In the genomic region with DNA sequence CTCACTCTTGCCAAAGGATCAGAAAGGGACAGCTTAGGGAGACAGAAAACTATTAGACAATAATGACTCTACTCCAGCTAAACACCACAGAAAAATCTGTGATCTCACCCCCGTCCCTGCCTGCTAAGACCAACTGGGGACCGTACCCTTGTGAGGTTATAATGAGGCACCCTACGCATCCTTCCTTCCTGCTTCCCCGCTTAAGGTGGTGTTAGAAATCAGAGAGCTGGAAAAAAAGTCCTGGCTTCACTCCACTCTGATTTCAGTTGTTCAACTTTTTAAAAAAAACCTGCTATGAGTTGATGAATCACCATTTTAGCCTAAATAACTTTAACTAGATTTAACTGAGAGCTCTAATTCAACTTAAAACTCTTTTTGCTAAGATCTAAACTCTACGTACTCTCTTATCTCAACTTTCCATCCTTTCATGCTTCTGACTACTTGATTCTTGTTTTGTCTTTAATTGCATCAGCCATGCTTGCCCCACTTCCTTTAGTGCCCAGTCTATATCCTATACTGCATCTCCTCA, we compare ENCODE assay signal across 13 cellular contexts. TPM values are rescaled to one million over a fixed set of nuclear protein-coding genes. Genes with fewer than 3 reads are reported as not detected.
A peak's percentile ranks its signal among the peaks of the same experiment; 100 is the strongest.
DNase-seq lines count a peak whose midpoint lies in the region; ATAC-seq and TF ChIP-seq lines count a peak whose summit lies in the region.
"Had no signal": no experiment of that assay in that cellular context is flagged by ENCODE, and none has a peak within 500 bp of the region (broad histone marks: within the 10 kb centered on the region; RNA-seq: fewer than 3 reads in every experiment).

No MANE protein-coding gene starts in this region.

- DNase-seq in activated CD4-positive, alpha-beta T cell treated with anti-CD3 and anti-CD28 coated beads for 48 hours: peak; percentile 46
- DNase-seq in activated CD4-positive, alpha-beta T cell treated with anti-CD3 and anti-CD28 coated beads, Interleukin-2, amount 50 U/mL, for 1 hour: no peak
- peak; percentile 22 for DNase-seq in Jurkat, Clone E6-1 (ENCODE audit: low read depth, low spot score)
- DNase-seq in adipocyte (ENCODE audit: low read depth): peak; percentile 56
- DNase-seq in right cardiac atrium: no peak
- no peak for DNase-seq in GM10248 (ENCODE audit: extremely low spot score)
- DNase-seq in SKM-1 treated with dmso at 0.1 percent for 144 hours (lab: John Stamatoyannopoulos, UW; ENCODE audit: unreplicated experiment): no peak
- DNase-seq: activated gamma-delta T cell treated with Interleukin-2 at 50 U/mL for 16 hours, heart left ventricle, left cardiac atrium, NCI-H1048 had no signal

- ATAC-seq in right cardiac atrium: no peak
- ATAC-seq: heart left ventricle, left cardiac atrium had no signal

- no peak overlapping the region for H3K9ac ChIP-seq in adipocyte (ENCODE audit: low read length)

- peak overlapping the region; percentile 8 for H2AFZ ChIP-seq in neuron (ENCODE audit: low read depth, low read length)

- H3K36me3 ChIP-seq in adipocyte (ENCODE audit: control insufficient read depth, insufficient read depth, low read length, severe bottlenecking) (no peaks in the 10 kb centered on the region), neuron (ENCODE audit: insufficient read depth, low read length) (no peaks in the 10 kb centered on the region)
- H3K36me3 ChIP-seq: heart left ventricle had no signal

- H3K27ac ChIP-seq in right cardiac atrium (ENCODE audit: low read length): no peak overlapping the region
- H3K27ac ChIP-seq: epithelial cell of prostate, heart left ventricle had no signal

- WGBS in right cardiac atrium: 43% methylated on average over 5 of the region's 5 CpGs

- no peak for TF ChIP-seq CTCF in GM10248 (IDR thresholded peaks at IDR 0.05; ENCODE audit: control extremely low read depth, extremely low read depth, low read depth, missing control alignments)

- POLR2A ChIA-PET in GM10248 (lab: Yijun Ruan, JAX): no interaction called here

- CTCF ChIA-PET in GM10248 (lab: Yijun Ruan, JAX): interaction anchor here (0.7 to 2.5 kb wide), 7 partner anchors 12 to 220 kb away, joined by 3 to 15 read pairs (median 3); no protein-coding TSS in a partner anchor

- H3K4me3 ChIP-seq in Jurkat, Clone E6-1 (ENCODE audit: low read length): no peak overlapping the region
- H3K4me3 ChIP-seq in adipocyte (ENCODE audit: low read length) (no peak overlapping the region), neuron (ENCODE audit: low read length) (no peak overlapping the region), right cardiac atrium (ENCODE audit: low read length) (no peak overlapping the region)
- H3K4me3 ChIP-seq: heart left ventricle had no signal

- H3K4me1 ChIP-seq in adipocyte (ENCODE audit: control insufficient read depth, insufficient read depth, low read length) (no peaks in the 10 kb centered on the region), neuron (ENCODE audit: insufficient read depth, low read length) (no peaks in the 10 kb centered on the region), right cardiac atrium (ENCODE audit: control insufficient read depth, insufficient read depth, low read length) (no peaks in the 10 kb centered on the region)
- H3K4me1 ChIP-seq: heart left ventricle had no signal

- intact Hi-C loops in right cardiac atrium (cut with DNase I): no loop called here

- H3K27me3 ChIP-seq in adipocyte (replicated peaks; ENCODE audit: control insufficient read depth, insufficient read depth, low read length): no peaks in the 10 kb centered on the region
- H3K27me3 ChIP-seq in neuron (ENCODE audit: insufficient read depth, low read length): no peaks in the 10 kb centered on the region
- H3K27me3 ChIP-seq in right cardiac atrium (ENCODE audit: control insufficient read depth, insufficient read depth): no peaks in the 10 kb centered on the region
- H3K27me3 ChIP-seq: heart left ventricle had no signal

- H3K9me3 ChIP-seq in adipocyte (ENCODE audit: control insufficient read depth, low read length) (no peaks in the 10 kb centered on the region), neuron (ENCODE audit: low read length) (no peaks in the 10 kb centered on the region), right cardiac atrium (ENCODE audit: control insufficient read depth, low read length) (no peaks in the 10 kb centered on the region)
- H3K9me3 ChIP-seq: heart left ventricle had no signal

RNA-seq across cellular contexts. Expression of a gene that starts 35.8 kb away (rescaled TPM):
- 36.6 TPM for polyA plus RNA-seq in Jurkat, Clone E6-1 (2012; ENCODE audit: insufficient read depth, insufficient read length)
- total RNA-seq in right cardiac atrium: 10 to 100 TPM in 3 of 4 donors, 1 to 10 TPM in 1; 8.7 to 15.4 (median 13.5) TPM
- polyA plus RNA-seq in right cardiac atrium: 19.5 TPM

RNA-seq across cellular contexts. Expression of a gene that starts 58.3 kb away (rescaled TPM):
- polyA plus RNA-seq in Jurkat, Clone E6-1 (2012; ENCODE audit: insufficient read depth, insufficient read length): 13.5 TPM
- 10 to 100 TPM; 14.5 to 18.2 (median 15.2) TPM for total RNA-seq in right cardiac atrium
- polyA plus RNA-seq in right cardiac atrium: 7.1 TPM

Comparison
In these comparisons a context has a peak if more than half of its experiments do, and no peak if none do; other contexts are left out.
1. DNase-seq: peak in activated CD4-positive, alpha-beta T cell treated with anti-CD3 and anti-CD28 coated beads for 48 hours (single experiment), Jurkat, Clone E6-1 (single experiment) and adipocyte (single experiment); none in activated CD4-positive, alpha-beta T cell treated with anti-CD3 and anti-CD28 coated beads, Interleukin-2, amount 50 U/mL, for 1 hour (single experiment), right cardiac atrium (0 of 3), GM10248 (single experiment) and SKM-1 treated with dmso at 0.1 percent for 144 hours (single experiment).